Comparison of ENCODE assay signal across 21 cellular contexts in the genomic region with DNA sequence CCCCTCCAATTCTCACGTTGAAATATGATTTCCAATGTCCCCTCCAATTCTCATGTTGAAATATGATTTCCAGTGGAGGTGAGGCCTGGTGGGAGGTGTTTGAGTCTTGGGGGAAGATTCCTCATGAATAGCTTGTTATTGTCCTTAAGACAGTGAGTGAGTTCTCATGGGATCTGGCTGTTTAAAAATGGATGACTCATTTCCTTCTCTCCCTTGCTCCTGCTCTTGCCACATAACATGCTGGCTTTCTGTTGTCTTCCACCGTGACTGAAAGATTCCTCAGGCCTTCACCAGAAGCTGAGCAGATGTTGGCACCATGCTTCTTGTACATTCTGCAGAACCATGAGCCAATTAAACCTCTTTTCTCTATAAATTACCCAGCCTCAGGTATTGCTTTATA.
A peak's percentile ranks its signal among the peaks of the same experiment; 100 is the strongest.
DNase-seq lines count a peak whose midpoint lies in the region; ATAC-seq and TF ChIP-seq lines count a peak whose summit lies in the region.
"Had no signal": no experiment of that assay in that cellular context is flagged by ENCODE, and none has a peak within 500 bp of the region (broad histone marks: within the 10 kb centered on the region; RNA-seq: fewer than 3 reads in every experiment).

No MANE protein-coding gene starts in this region.

- TF ChIP-seq POLR2A in suprapubic skin (IDR thresholded peaks at IDR 0.05) = no peak

- no peak for ATAC-seq in HG03159 (IDR thresholded peaks at IDR 0.05; ENCODE audit: unreplicated experiment)
- ATAC-seq: activated CD4-positive, CD25-positive, alpha-beta regulatory T cell treated with anti-CD3 and anti-CD28 coated beads, Interleukin-2, amount 50 U/mL, for 24 hours; activated CD8-positive, alpha-beta T cell treated with anti-CD3 and anti-CD28 coated beads, Interleukin-2, amount 10 ng/mL, durations not matched to agents 7 days and 5 days; left colon; natural killer cell treated with Interleukin-12 subunit alpha and Interleukin-12 subunit beta and Interleukin-15 and Interleukin-18, amount 100 ng/mL, for 72 hours; stimulated activated naive CD8-positive, alpha-beta T cell treated with anti-CD3 and anti-CD28 coated beads, Interleukin-15, amount 100 ng/mL, for 72 hours had no signal

- in situ Hi-C loops in Caki2 (cut with HindIII; ENCODE audit: low pct_unique_long_range_greater_than_20kb, low sequenced_read_pairs) (no loop called here), mammary epithelial cell (cut with MboI; ENCODE audit: low sequenced_read_pairs in 2 of 2) (no loop called here)

- WGBS in mammary epithelial cell (ENCODE audit: low coverage, missing lambda C conversion rate) = 25% methylated on average over 2 of the region's 2 CpGs
- WGBS in suprapubic skin = 33% methylated on average over 2 of the region's 2 CpGs

- no peak overlapping the region for H3K4me2 ChIP-seq in mammary epithelial cell (ENCODE audit: insufficient read depth, low read depth, low read length)
- H3K4me2 ChIP-seq: PC-9 had no signal

- no peaks in the 10 kb centered on the region for H3K27me3 ChIP-seq in mammary epithelial cell (ENCODE audit: insufficient read depth, low read length)
- H3K27me3 ChIP-seq in tibial artery = no peaks in the 10 kb centered on the region
- no peaks in the 10 kb centered on the region for H3K27me3 ChIP-seq in suprapubic skin
- H3K27me3 ChIP-seq: uterus had no signal

- peak; percentile 6 for DNase-seq in Caki2 (ENCODE audit: low read depth)
- peak; percentile 2 for DNase-seq in MV-4-11 (lab: John Stamatoyannopoulos, UW)
- DNase-seq in mammary epithelial cell = peak; percentile 74
- DNase-seq in kidney tubule cell (ENCODE audit: low spot score) = peak; percentile 63
- DNase-seq in stimulated activated CD4-positive, alpha-beta T cell treated with anti-CD3 and anti-CD28 coated beads, Interleukin-4, amount 100 ng/mL, for 4 hours = no peak
- no peak for DNase-seq in tibial artery
- DNase-seq in suprapubic skin (ENCODE audit: low spot score in 2 of 2) = no peak
- DNase-seq: activated CD8-positive, alpha-beta T cell treated with anti-CD3 and anti-CD28 coated beads, Interleukin-2, amount 10 ng/mL, durations not matched to agents 7 days and 5 days; activated T-cell treated with anti-CD3 and anti-CD28 coated beads, Interleukin-2, amount 50 U/mL, for 24 hours; CD8-positive, alpha-beta memory T cell; left colon; NCI-H1694 treated with DMSO at 0.1 percent for 48 hours; NCI-H82; PC-9; stimulated activated CD4-positive, alpha-beta T cell treated with anti-CD3 and anti-CD28 coated beads, Interleukin-2, amount 100 ng/mL, for 24 hours; stimulated activated naive CD8-positive, alpha-beta T cell treated with anti-CD3 and anti-CD28 coated beads, Interleukin-15, amount 100 ng/mL, for 72 hours; T-helper 9 cell; uterus had no signal

- TF ChIP-seq CTCF in mammary epithelial cell (conservative IDR thresholded peaks at IDR 0.05 in 1 of 2, IDR thresholded peaks at IDR 0.05 in 1 of 2; ENCODE audit: extremely low read depth in 1 of 2, insufficient read depth in 1 of 2, low read depth in 1 of 2, low read length in 2 of 2) (no peak), tibial artery (IDR thresholded peaks at IDR 0.05) (no peak), suprapubic skin (IDR thresholded peaks at IDR 0.05) (no peak)

- H3K27ac ChIP-seq in mammary epithelial cell (ENCODE audit: insufficient read depth, low read depth, low read length) = no peak overlapping the region
- H3K27ac ChIP-seq in tibial artery = no peak overlapping the region
- H3K27ac ChIP-seq in suprapubic skin = no peak overlapping the region
- H3K27ac ChIP-seq: PC-9, uterus had no signal

- CTCF ChIA-PET in mammary epithelial cell (lab: Charles Lee; ENCODE audit: low non-redundant PET) = no interaction called here

- TF ChIP-seq EP300 in suprapubic skin (IDR thresholded peaks at IDR 0.05) = no peak

- dilution Hi-C loops in mammary epithelial cell (cut with HindIII; ENCODE audit: low sequenced_read_pairs) = no loop called here

- H3K4me3 ChIP-seq in mammary epithelial cell (replicated peaks in 1 of 3; ENCODE audit: insufficient read depth in 1 of 3, low read depth in 2 of 3, low read length in 3 of 3) (no peak overlapping the region), tibial artery (no peak overlapping the region), suprapubic skin (no peak overlapping the region)
- H3K4me3 ChIP-seq: PC-9, uterus had no signal

- intact Hi-C loops in mammary epithelial cell (cut with micrococcal nuclease) = no loop called here
- intact Hi-C loops in tibial artery (cut with DNase I; ENCODE audit: low total_unique reads) = no loop called here

- no peaks in the 10 kb centered on the region for H3K79me2 ChIP-seq in mammary epithelial cell (ENCODE audit: insufficient read depth, low read length)

- H3K36me3 ChIP-seq in mammary epithelial cell (ENCODE audit: insufficient read depth, low read length) = no peaks in the 10 kb centered on the region
- no peaks in the 10 kb centered on the region for H3K36me3 ChIP-seq in tibial artery
- H3K36me3 ChIP-seq in suprapubic skin = no peaks in the 10 kb centered on the region
- H3K36me3 ChIP-seq: uterus had no signal

- H3K9me3 ChIP-seq in mammary epithelial cell (replicated peaks; ENCODE audit: insufficient read depth, low read length) (no peaks in the 10 kb centered on the region), tibial artery (no peaks in the 10 kb centered on the region), suprapubic skin (no peaks in the 10 kb centered on the region)
- H3K9me3 ChIP-seq: uterus had no signal

- H2AFZ ChIP-seq in mammary epithelial cell (ENCODE audit: low read depth, low read length) = peak overlapping the region; percentile 40
- H2AFZ ChIP-seq: PC-9 had no signal

- no peaks in the 10 kb centered on the region for H4K20me1 ChIP-seq in mammary epithelial cell (ENCODE audit: insufficient read depth, low read length)

- H3K9ac ChIP-seq in mammary epithelial cell (ENCODE audit: insufficient read depth, low read length) = no peak overlapping the region

- no TSS peak for BruUV-seq in mammary epithelial cell (replicated peaks; lab: Mats Ljungman, UMichigan)

- no peaks in the 10 kb centered on the region for H3K4me1 ChIP-seq in mammary epithelial cell (ENCODE audit: insufficient read depth, low read length)
- H3K4me1 ChIP-seq in tibial artery = no peaks in the 10 kb centered on the region
- H3K4me1 ChIP-seq in suprapubic skin = no peaks in the 10 kb centered on the region
- H3K4me1 ChIP-seq: uterus had no signal

Comparison
In these comparisons a context has a peak if more than half of its experiments do, and no peak if none do; other contexts are left out.
1. DNase-seq: peak in Caki2 (single experiment), MV-4-11 (single experiment), mammary epithelial cell (single experiment) and kidney tubule cell (single experiment); none in stimulated activated CD4-positive, alpha-beta T cell treated with anti-CD3 and anti-CD28 coated beads, Interleukin-4, amount 100 ng/mL, for 4 hours (0 of 2), tibial artery (0 of 2) and suprapubic skin (0 of 2).